Comparison of ENCODE assay signal across 19 cellular contexts in the genomic region with DNA sequence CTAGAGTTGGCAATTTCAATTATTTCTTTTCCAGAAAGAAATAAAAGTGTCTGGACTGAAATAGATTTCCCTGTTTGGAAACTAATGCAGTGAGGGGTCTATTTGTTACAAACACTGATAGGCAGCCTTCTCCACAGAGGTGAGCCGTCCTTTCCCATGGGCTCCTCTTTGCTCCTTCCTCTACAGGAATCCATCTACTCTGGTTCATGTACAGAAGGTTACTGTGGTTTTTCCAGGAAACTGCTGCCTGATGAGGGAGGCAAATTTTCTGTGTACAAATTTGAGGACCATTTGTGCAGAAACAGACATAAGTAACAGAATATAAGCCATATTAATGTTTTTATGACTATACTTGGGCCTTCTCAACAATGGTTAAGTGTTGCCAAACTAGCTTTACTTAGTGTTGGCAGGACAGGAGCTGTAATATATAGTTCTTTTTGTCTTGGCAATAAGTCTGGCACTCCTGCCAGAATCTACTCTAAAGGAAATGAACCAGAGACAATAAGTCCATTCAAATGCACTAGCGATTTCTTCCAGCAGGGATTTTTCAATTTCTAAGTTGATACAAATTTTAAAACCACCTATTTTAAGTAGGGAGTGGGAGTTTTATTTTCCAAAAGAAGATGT.
DNase-seq lines count a peak whose midpoint lies in the region; FAIRE-seq and TF ChIP-seq lines count a peak whose summit lies in the region.
"Had no signal": no experiment of that assay in that cellular context is flagged by ENCODE, and none has a peak within 500 bp of the region (broad histone marks: within the 10 kb centered on the region; RNA-seq: fewer than 3 reads in every experiment).

No MANE protein-coding gene starts in this region.

- H3K27me3 ChIP-seq in OCI-LY1 (ENCODE audit: insufficient read depth, low read length) (no peaks in the 10 kb centered on the region; the same call in 1 of the 2 replicates), stomach (peaks cover 0 to 9% (median 0%) of the 10 kb centered on the region in 3 donors)
- H3K27me3 ChIP-seq in CD8-positive, alpha-beta memory T cell (ENCODE audit: insufficient read depth, low read length, poor library complexity, severe bottlenecking), result no peaks in the 10 kb centered on the region
- H3K27me3 ChIP-seq: cardiac muscle cell had no signal

- TF ChIP-seq CTCF in OCI-LY1 (IDR thresholded peaks at IDR 0.05; ENCODE audit: low read length), result no peak
- TF ChIP-seq CTCF in stomach (IDR thresholded peaks at IDR 0.05), result peak in 1 of 7 experiments; percentile 10

- H3K4me2 ChIP-seq in OCI-LY1 (ENCODE audit: low read length), result no peak overlapping the region

- H3K9ac ChIP-seq in OCI-LY1 (ENCODE audit: low read length), result no peak overlapping the region

- TF ChIP-seq POLR2A in stomach (IDR thresholded peaks at IDR 0.05), result no peak

- H3K9me2 ChIP-seq in OCI-LY1 (ENCODE audit: low read depth, low read length), result no peaks in the 10 kb centered on the region

- no peak for FAIRE-seq in urothelium cell line (lab: Jason Lieb, UNC)

- H3K4me3 ChIP-seq in OCI-LY1 (ENCODE audit: low read depth, low read length, poor library complexity, severe bottlenecking), result no peak overlapping the region
- no peak overlapping the region for H3K4me3 ChIP-seq in stomach
- no peak overlapping the region for H3K4me3 ChIP-seq in CD8-positive, alpha-beta memory T cell (ENCODE audit: low read length)
- H3K4me3 ChIP-seq: cardiac muscle cell, heart left ventricle, left ventricle myocardium inferior had no signal

- no peaks in the 10 kb centered on the region; the same call in 1 of the 2 replicates for H3K36me3 ChIP-seq in OCI-LY1 (ENCODE audit: insufficient read depth, low read length)
- H3K36me3 ChIP-seq in stomach, result no peaks in the 10 kb centered on the region
- H3K36me3 ChIP-seq in CD8-positive, alpha-beta memory T cell (ENCODE audit: insufficient read depth, low read length), result no peaks in the 10 kb centered on the region
- H3K36me3 ChIP-seq: cardiac muscle cell, heart left ventricle, left ventricle myocardium inferior had no signal

- no peak overlapping the region for H3K4me3 Mint-ChIP-seq in CD8-positive, alpha-beta memory T cell
- H3K4me3 Mint-ChIP-seq: activated B cell treated with CpG ODN at 0.5 μM for 24 hours; activated CD4-positive, alpha-beta memory T cell treated with anti-CD3 and anti-CD28 coated beads for 36 hours; B cell; mesothelial cell of epicardium; natural killer cell treated with Interleukin-12 subunit alpha and Interleukin-12 subunit beta and Interleukin-15 and Interleukin-18, amount 100 ng/mL, for 72 hours; stimulated activated naive B cell treated with anti-CD40 and anti-IgM and Interleukin-4, amounts not matched to agents 10 μg/mL and 1 μg/mL and 100 μg/mL, for 72 hours had no signal

- WGBS in stomach, 5 donors, result 21 to 40% (median 32%) methylated on average over 2 of the region's 2 CpGs

- H3K4me1 Mint-ChIP-seq in CD8-positive, alpha-beta memory T cell, result peaks cover 2 to 8% (median 5%) of the 10 kb centered on the region in 3 donors

- no peaks in the 10 kb centered on the region for H3K79me2 ChIP-seq in OCI-LY1 (ENCODE audit: insufficient read depth, low read length)

- no peak for TF ChIP-seq EP300 in stomach (IDR thresholded peaks at IDR 0.05)

- no peaks in the 10 kb centered on the region for H3K9me3 ChIP-seq in OCI-LY1 (ENCODE audit: low read length)
- no peaks in the 10 kb centered on the region for H3K9me3 ChIP-seq in stomach
- H3K9me3 ChIP-seq in CD8-positive, alpha-beta memory T cell (ENCODE audit: low read length), result no peaks in the 10 kb centered on the region
- H3K9me3 ChIP-seq: Caco-2, left ventricle myocardium inferior had no signal

- H3K27ac ChIP-seq in OCI-LY1 (ENCODE audit: low read depth, low read length, poor library complexity, severe bottlenecking), result no peak overlapping the region
- H3K27ac ChIP-seq in stomach, result peak overlapping the region in 3 of 5 donors; percentile 6 to 67 (median 36)
- H3K27ac ChIP-seq in CD8-positive, alpha-beta memory T cell (ENCODE audit: low read depth, low read length), result no peak overlapping the region
- H3K27ac ChIP-seq: 22Rv1, cardiac muscle cell, heart left ventricle, left ventricle myocardium inferior had no signal

- H3F3A ChIP-seq in OCI-LY1 (ENCODE audit: insufficient read depth, low read length), result no peaks in the 10 kb centered on the region

- CTCF ChIA-PET in CD8-positive, alpha-beta memory T cell (lab: Charles Lee), result interaction anchor here (6.5 kb wide), 1 partner anchor 167 kb away, joined by 70 read pairs; no protein-coding TSS in a partner anchor

- DNase-seq in DMS53 (lab: John Stamatoyannopoulos, UW) (peak; percentile 30), DMS53 treated with DMSO at 0.1 percent for 48 hours (lab: John Stamatoyannopoulos, UW; ENCODE audit: unreplicated experiment) (no peak), NCI-H2081 (lab: John Stamatoyannopoulos, UW) (peak; percentile 65 to 90), stomach (no peak), 8988T (no peak), urothelium cell line (ENCODE audit: low spot score) (no peak)
- DNase-seq in CD8-positive, alpha-beta memory T cell, result no peak

- peaks cover 8 to 55% of the 10 kb centered on the region in 2 donors for H3K27me3 Mint-ChIP-seq in CD8-positive, alpha-beta memory T cell

- no peak overlapping the region for H3K27ac Mint-ChIP-seq in CD8-positive, alpha-beta memory T cell
- H3K27ac Mint-ChIP-seq: activated B cell treated with CpG ODN at 0.5 μM for 24 hours; activated CD4-positive, alpha-beta memory T cell treated with anti-CD3 and anti-CD28 coated beads for 36 hours; B cell; mesothelial cell of epicardium; natural killer cell treated with Interleukin-12 subunit alpha and Interleukin-12 subunit beta and Interleukin-15 and Interleukin-18, amount 100 ng/mL, for 72 hours; stimulated activated naive B cell treated with anti-CD40 and anti-IgM and Interleukin-4, amounts not matched to agents 10 μg/mL and 1 μg/mL and 100 μg/mL, for 72 hours had no signal

- no peaks in the 10 kb centered on the region for H4K20me1 ChIP-seq in OCI-LY1 (ENCODE audit: insufficient read depth, low read length)

- peaks cover 0 to 2% (median 0%) of the 10 kb centered on the region in 5 donors for H3K9me3 Mint-ChIP-seq in CD8-positive, alpha-beta memory T cell
- H3K9me3 Mint-ChIP-seq: activated B cell treated with CpG ODN at 0.5 μM for 24 hours; activated CD4-positive, alpha-beta memory T cell treated with anti-CD3 and anti-CD28 coated beads for 36 hours; mesothelial cell of epicardium; natural killer cell treated with Interleukin-12 subunit alpha and Interleukin-12 subunit beta and Interleukin-15 and Interleukin-18, amount 100 ng/mL, for 72 hours; stimulated activated naive B cell treated with anti-CD40 and anti-IgM and Interleukin-4, amounts not matched to agents 10 μg/mL and 1 μg/mL and 100 μg/mL, for 72 hours had no signal

- POLR2A ChIA-PET in CD8-positive, alpha-beta memory T cell (lab: Charles Lee), result no interaction called here

- H3K4me1 ChIP-seq in OCI-LY1 (ENCODE audit: insufficient read depth, low read length, severe bottlenecking) (peaks cover 20% of the 10 kb centered on the region), stomach (peaks cover 4 to 17% (median 11%) of the 10 kb centered on the region in 4 donors)
- H3K4me1 ChIP-seq in CD8-positive, alpha-beta memory T cell (ENCODE audit: insufficient read depth, low read length), result no peaks in the 10 kb centered on the region
- H3K4me1 ChIP-seq: heart left ventricle, left ventricle myocardium inferior had no signal

- intact Hi-C loops in stomach (cut with DNase I; ENCODE audit: low total_unique reads), result no loop called here

- H2AFZ ChIP-seq in OCI-LY1 (ENCODE audit: low read length), result 0 out of 2 replicates have a peak overlapping the region, but pooled peaks have one; percentile 1

- H3K36me3 Mint-ChIP-seq in CD8-positive, alpha-beta memory T cell, result no peaks in the 10 kb centered on the region
- H3K36me3 Mint-ChIP-seq: activated CD4-positive, alpha-beta memory T cell treated with anti-CD3 and anti-CD28 coated beads for 36 hours; mesothelial cell of epicardium; natural killer cell treated with Interleukin-12 subunit alpha and Interleukin-12 subunit beta and Interleukin-15 and Interleukin-18, amount 100 ng/mL, for 72 hours; stimulated activated naive B cell treated with anti-CD40 and anti-IgM and Interleukin-4, amounts not matched to agents 10 μg/mL and 1 μg/mL and 100 μg/mL, for 72 hours had no signal

Comparison
In these comparisons a context has a peak if more than half of its experiments do, and no peak if none do; other contexts are left out.
1. DNase-seq: peak in DMS53 (single experiment) and NCI-H2081 (2 of 2); none in DMS53 treated with DMSO at 0.1 percent for 48 hours (single experiment), stomach (single experiment), 8988T (single experiment), urothelium cell line (single experiment) and CD8-positive, alpha-beta memory T cell (0 of 5).
2. H3K27ac ChIP-seq: peak in stomach (3 of 5); none in OCI-LY1 (single experiment) and CD8-positive, alpha-beta memory T cell (single experiment).